In genomic region chr2:84840306-84840705, GRCh38 we compare ENCODE assay signal across 1 cellular context.
A peak's percentile ranks its signal among the peaks of the same experiment; 100 is the strongest.
TF ChIP-seq lines count a peak whose summit lies in the region.

No MANE protein-coding gene starts in this region.

TF ChIP-seq in HEK293, 187 proteins besides CTCF, POLR2A, EP300 and RAD21 (continued from another document):
- TF ChIP-seq PRDM10 (tag by site-specific recombination; IDR thresholded peaks at IDR 0.05): no peak
- no peak for TF ChIP-seq ZNF416 (tag by site-specific recombination; IDR thresholded peaks at IDR 0.05)
- no peak for TF ChIP-seq KLF10 (tag by site-specific recombination; IDR thresholded peaks at IDR 0.05)
- no peak for TF ChIP-seq ZNF280D (tag by site-specific recombination; IDR thresholded peaks at IDR 0.05)
- no peak for TF ChIP-seq ZNF488 (tag by site-specific recombination; IDR thresholded peaks at IDR 0.05)
- peak; percentile 38; the same call in 1 of the 2 replicates for TF ChIP-seq ZFHX2 (tag by site-specific recombination; conservative IDR thresholded peaks at IDR 0.05)
- TF ChIP-seq HIC1 (tag by site-specific recombination; IDR thresholded peaks at IDR 0.05): no peak
- TF ChIP-seq ZNF596 (tag by site-specific recombination; IDR thresholded peaks at IDR 0.05): no peak
- TF ChIP-seq ZNF169 (tag by site-specific recombination; IDR thresholded peaks at IDR 0.05): no peak
- no peak for TF ChIP-seq ZNF223 (tag by site-specific recombination; IDR thresholded peaks at IDR 0.05)
